18 cellular contexts compared by ENCODE assay signal in the genomic region with DNA sequence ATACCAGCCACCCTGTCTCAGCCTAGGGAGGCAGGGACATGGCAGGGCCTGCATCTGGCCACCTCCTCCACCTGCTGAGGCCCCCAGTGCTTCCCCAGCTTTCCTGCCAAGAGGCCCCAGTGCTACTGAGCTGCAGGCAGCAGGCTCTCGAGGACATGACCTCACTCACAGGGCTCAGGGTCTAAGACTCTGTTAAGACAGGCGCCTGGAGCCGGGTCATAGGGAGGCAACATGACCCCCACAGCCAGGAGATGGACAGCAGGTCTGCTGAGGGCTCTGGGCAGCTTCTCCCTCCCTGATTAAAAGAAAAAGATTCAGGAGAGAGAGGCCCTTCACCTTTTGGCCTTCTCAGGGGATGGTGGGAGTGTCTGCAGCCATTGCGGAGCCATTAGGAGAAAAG.
"Had no signal": no experiment of that assay in that cellular context is flagged by ENCODE, and none has a peak within 500 bp of the region (broad histone marks: within the 10 kb centered on the region; RNA-seq: fewer than 3 reads in every experiment).

No MANE protein-coding gene starts in this region.

- DNase-seq: activated CD4-positive, alpha-beta T cell treated with anti-CD3 and anti-CD28 coated beads, Interleukin-2, amount 50 U/mL, for 4 hours; activated CD8-positive, alpha-beta memory T cell treated with anti-CD3 and anti-CD28 coated beads, Interleukin-2, amount 10 ng/mL, durations not matched to agents 7 days and 5 days; activated T-cell treated with anti-CD3 and anti-CD28 coated beads, Interleukin-2, amount 50 U/mL, for 24 hours; anterior cingulate cortex; brain microvascular endothelial cell; effector CD8-positive, alpha-beta T cell; esophagus squamous epithelium; pancreas; sigmoid colon; stimulated activated CD4-positive, alpha-beta T cell treated with anti-CD3 and anti-CD28 coated beads, Interleukin-1b, Interleukin-23, amount 100 ng/mL, for 48 hours; T-cell; T-helper 9 cell; tibial artery; uterus had no signal

- FAIRE-seq: endothelial cell of umbilical vein, pancreas had no signal

- H3K4me3 Mint-ChIP-seq: activated CD8-positive, alpha-beta memory T cell treated with anti-CD3 and anti-CD28 coated beads, Interleukin-2, amount 10 ng/mL, durations not matched to agents 7 days and 5 days; activated T-cell treated with anti-CD3 and anti-CD28 coated beads, Interleukin-2, amount 50 U/mL, for 24 hours; neural crest cell had no signal

- H3K9me3 Mint-ChIP-seq: activated T-cell treated with anti-CD3 and anti-CD28 coated beads, Interleukin-2, amount 50 U/mL, for 24 hours; neural crest cell; T-cell had no signal

- H3K4me1 ChIP-seq: esophagus squamous epithelium, pancreas, sigmoid colon, tibial artery, uterus had no signal

- ATAC-seq: activated CD4-positive, CD25-positive, alpha-beta regulatory T cell treated with anti-CD3 and anti-CD28 coated beads, Interleukin-2, amount 50 U/mL, for 24 hours; activated CD8-positive, alpha-beta memory T cell treated with anti-CD3 and anti-CD28 coated beads, Interleukin-2, amount 10 ng/mL, durations not matched to agents 7 days and 5 days; pancreas had no signal

- H3K9me3 ChIP-seq: esophagus squamous epithelium, pancreas, sigmoid colon, tibial artery, uterus had no signal

- H3K27me3 ChIP-seq: brain microvascular endothelial cell, esophagus squamous epithelium, pancreas, sigmoid colon, tibial artery, uterus had no signal

- H3K27me3 Mint-ChIP-seq: activated CD8-positive, alpha-beta memory T cell treated with anti-CD3 and anti-CD28 coated beads, Interleukin-2, amount 10 ng/mL, durations not matched to agents 7 days and 5 days; activated naive CD8-positive, alpha-beta T cell; activated T-cell treated with anti-CD3 and anti-CD28 coated beads, Interleukin-2, amount 50 U/mL, for 24 hours; T-cell had no signal

- H3K4me3 ChIP-seq: esophagus squamous epithelium, pancreas, sigmoid colon, tibial artery, uterus had no signal

- H3K36me3 ChIP-seq: brain microvascular endothelial cell, pancreas, uterus had no signal

- H3K27ac ChIP-seq: brain microvascular endothelial cell, esophagus squamous epithelium, pancreas, sigmoid colon, tibial artery, uterus had no signal
